Comparison of ENCODE assay signal across 8 cellular contexts in genomic region chr17:75345514-75346167, GRCh38. TPM values are rescaled to one million over a fixed set of nuclear protein-coding genes. Genes with fewer than 3 reads are reported as not detected.
DNase-seq lines count a peak whose midpoint lies in the region; ATAC-seq, FAIRE-seq and TF ChIP-seq lines count a peak whose summit lies in the region.

No MANE protein-coding gene starts in this region.

- peak; percentile 82 for FAIRE-seq in GM12891 (lab: Jason Lieb, UNC)
- no peak for FAIRE-seq in small intestine (lab: Jason Lieb, UNC)

- peaks cover 0 to 3% of the 10 kb centered on the region in 2 donors for H3K4me1 ChIP-seq in small intestine (ENCODE audit: control insufficient read depth in 2 of 2, insufficient read depth in 1 of 2, low read depth in 1 of 2, low read length in 1 of 2)

- peak; percentile 48; the same call in 1 of the 2 replicates for TF ChIP-seq POLR2A in GM12891 (IDR thresholded peaks at IDR 0.05; ENCODE audit: low read depth, low read length)

- H3K9me3 ChIP-seq in small intestine (ENCODE audit: control insufficient read depth, low read depth), result no peaks in the 10 kb centered on the region

- peak; percentile 59 for ATAC-seq in GM21390 (IDR thresholded peaks at IDR 0.05; ENCODE audit: unreplicated experiment)
- ATAC-seq in SK-N-SH treated with all-trans-retinoic acid at 6 μM for 48 hours, result no peak
- ATAC-seq in HG03432 (IDR thresholded peaks at IDR 0.05; ENCODE audit: unreplicated experiment), result no peak

- peak overlapping the region in 1 of 2 donors; percentile 1 for H3K4me3 ChIP-seq in small intestine (ENCODE audit: low read depth in 1 of 2, low read length in 2 of 2)

- no peaks in the 10 kb centered on the region for H3K27me3 ChIP-seq in small intestine (ENCODE audit: control insufficient read depth in 2 of 2, insufficient read depth in 2 of 2, low read length in 2 of 2)

- H3K27ac ChIP-seq in small intestine (ENCODE audit: low read depth in 1 of 2, low read length in 1 of 2), result peak overlapping the region in 1 of 2 donors; percentile 32

- no peaks in the 10 kb centered on the region for H3K36me3 ChIP-seq in small intestine (ENCODE audit: control insufficient read depth in 2 of 2, insufficient read depth in 2 of 2, low read length in 2 of 2)

- DNase-seq in GM12891 (ENCODE audit: insufficient read length, low spot score) (no peak), KBM-7 (peak; percentile 54), small intestine (no peak)
- DNase-seq in activated gamma-delta T cell treated with anti-CD3 and anti-CD28 coated beads, Interleukin-2, amount 50 U/mL, for 16 hours (ENCODE audit: low read depth), result peak; percentile 40
- DNase-seq in stimulated activated CD8-positive, alpha-beta memory T cell treated with anti-CD3 and anti-CD28 coated beads, Interleukin-12 subunit alpha, Interleukin-12 subunit beta, amount 100 ng/mL, for 4 hours (ENCODE audit: low read depth), result peak; percentile 23

- WGBS in small intestine, 3 donors, result 42 to 70% (median 55%) methylated on average over 8 of the region's 8 CpGs

- in situ Hi-C loops in KBM-7 (cut with MboI; ENCODE audit: low pct_unique_long_range_greater_than_20kb, low sequenced_read_pairs), result no loop called here

TF ChIP-seq in GM12891, 5 proteins besides CTCF, POLR2A, EP300 and RAD21:
- TF ChIP-seq POLR2AphosphoS5 (IDR thresholded peaks at IDR 0.05; ENCODE audit: low read depth, low read length) (no peak), TAF1 (IDR thresholded peaks at IDR 0.05; ENCODE audit: low read depth, low read length) (no peak), PAX5 (IDR thresholded peaks at IDR 0.05; ENCODE audit: insufficient read depth, low read length, severe bottlenecking) (no peak), SPI1 (IDR thresholded peaks at IDR 0.05; ENCODE audit: low read depth, low read length) (peak; percentile 78), POU2F2 (IDR thresholded peaks at IDR 0.05; ENCODE audit: low read depth, low read length) (peak; percentile 96)

TF ChIP-seq in SK-N-SH treated with all-trans-retinoic acid at 6 μM for 48 hours, 23 proteins besides CTCF, POLR2A, EP300 and RAD21:
- TF ChIP-seq ZNF8 (CRISPR knock-in tag; IDR thresholded peaks at IDR 0.05) (no peak), ZNF70 (CRISPR knock-in tag; IDR thresholded peaks at IDR 0.05) (no peak), ARNTL (CRISPR knock-in tag; IDR thresholded peaks at IDR 0.05; ENCODE audit: borderline replicate concordance, low read depth) (no peak), SNAI2 (CRISPR knock-in tag; IDR thresholded peaks at IDR 0.05) (no peak), PATZ1 (CRISPR knock-in tag; IDR thresholded peaks at IDR 0.05; ENCODE audit: borderline replicate concordance) (no peak), TOX (CRISPR knock-in tag; IDR thresholded peaks at IDR 0.05; ENCODE audit: borderline replicate concordance) (no peak), GLIS3 (CRISPR knock-in tag; IDR thresholded peaks at IDR 0.05) (no peak), ZFP30 (CRISPR knock-in tag; IDR thresholded peaks at IDR 0.05) (no peak), ZC3H10 (CRISPR knock-in tag; IDR thresholded peaks at IDR 0.05) (no peak), ISL1 (CRISPR knock-in tag; IDR thresholded peaks at IDR 0.05) (no peak), POU6F1 (CRISPR knock-in tag; IDR thresholded peaks at IDR 0.05; ENCODE audit: borderline replicate concordance, low read depth) (no peak), CREB5 (CRISPR knock-in tag; IDR thresholded peaks at IDR 0.05; ENCODE audit: low read depth) (no peak), RARB (CRISPR knock-in tag; IDR thresholded peaks at IDR 0.05) (no peak), CSDC2 (CRISPR knock-in tag; IDR thresholded peaks at IDR 0.05) (no peak), CSRNP3 (CRISPR knock-in tag; IDR thresholded peaks at IDR 0.05) (no peak), PPARA (CRISPR knock-in tag; IDR thresholded peaks at IDR 0.05; ENCODE audit: borderline replicate concordance) (no peak), TCF4 (CRISPR knock-in tag; IDR thresholded peaks at IDR 0.05; ENCODE audit: borderline replicate concordance) (no peak), TSHZ2 (CRISPR knock-in tag; IDR thresholded peaks at IDR 0.05) (no peak)
TF ChIP-seq in SK-N-SH treated with all-trans-retinoic acid at 6 μM for 48 hours: peak in this region for 0.

RNA-seq across cellular contexts. Expression of gene SLC25A19, which starts 56.4 kb away (rescaled TPM):
- polyA plus RNA-seq in GM12891 (2012; ENCODE audit: low read depth, missing spikeins), result 59.2 TPM
- 10 to 100 TPM; 12.7 to 15.6 (median 12.7) TPM for polyA plus RNA-seq in small intestine

RNA-seq across cellular contexts. Expression of gene GRB2, which starts 59.8 kb away (rescaled TPM):
- polyA plus RNA-seq in GM12891 (2012; ENCODE audit: low read depth, missing spikeins), result 114 TPM
- 10 to 100 TPM; 65.6 to 73.5 (median 66.2) TPM for polyA plus RNA-seq in small intestine

Comparison
In these comparisons a context has a peak if more than half of its experiments do, and no peak if none do; other contexts are left out.
1. DNase-seq: peak in KBM-7 (single experiment), activated gamma-delta T cell treated with anti-CD3 and anti-CD28 coated beads, Interleukin-2, amount 50 U/mL, for 16 hours (single experiment) and stimulated activated CD8-positive, alpha-beta memory T cell treated with anti-CD3 and anti-CD28 coated beads, Interleukin-12 subunit alpha, Interleukin-12 subunit beta, amount 100 ng/mL, for 4 hours (single experiment); none in GM12891 (single experiment) and small intestine (single experiment).